ENCODE assay signal across 1 cellular context in genomic region chr12:131619106-131619642, GRCh38.
TF ChIP-seq lines count a peak whose summit lies in the region.

No MANE protein-coding gene starts in this region.

TF ChIP-seq in HEK293, 187 proteins besides CTCF, POLR2A, EP300 and RAD21 (continued from another document):
- TF ChIP-seq, protein P1, sequence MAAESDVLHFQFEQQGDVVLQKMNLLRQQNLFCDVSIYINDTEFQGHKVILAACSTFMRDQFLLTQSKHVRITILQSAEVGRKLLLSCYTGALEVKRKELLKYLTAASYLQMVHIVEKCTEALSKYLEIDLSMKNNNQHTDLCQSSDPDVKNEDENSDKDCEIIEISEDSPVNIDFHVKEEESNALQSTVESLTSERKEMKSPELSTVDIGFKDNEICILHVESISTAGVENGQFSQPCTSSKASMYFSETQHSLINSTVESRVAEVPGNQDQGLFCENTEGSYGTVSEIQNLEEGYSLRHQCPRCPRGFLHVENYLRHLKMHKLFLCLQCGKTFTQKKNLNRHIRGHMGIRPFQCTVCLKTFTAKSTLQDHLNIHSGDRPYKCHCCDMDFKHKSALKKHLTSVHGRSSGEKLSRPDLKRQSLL (tag by site-specific recombination; IDR thresholded peaks at IDR 0.05) = no peak
- TF ChIP-seq ZBTB20 (tag by site-specific recombination; IDR thresholded peaks at IDR 0.05) (no peak), ZNF530 (tag by site-specific recombination; IDR thresholded peaks at IDR 0.05; ENCODE audit: low read depth) (no peak), ZNF223 (tag by site-specific recombination; IDR thresholded peaks at IDR 0.05) (no peak), ZSCAN18 (tag by site-specific recombination; IDR thresholded peaks at IDR 0.05) (no peak), ZNF184 (tag by site-specific recombination; IDR thresholded peaks at IDR 0.05) (no peak), SCRT1 (tag by site-specific recombination; IDR thresholded peaks at IDR 0.05; ENCODE audit: borderline replicate concordance) (peak; percentile 65; the same call in 1 of the 2 replicates), SCRT2 (tag by site-specific recombination; IDR thresholded peaks at IDR 0.05) (peak; percentile 91)
- TF ChIP-seq, protein P2, sequence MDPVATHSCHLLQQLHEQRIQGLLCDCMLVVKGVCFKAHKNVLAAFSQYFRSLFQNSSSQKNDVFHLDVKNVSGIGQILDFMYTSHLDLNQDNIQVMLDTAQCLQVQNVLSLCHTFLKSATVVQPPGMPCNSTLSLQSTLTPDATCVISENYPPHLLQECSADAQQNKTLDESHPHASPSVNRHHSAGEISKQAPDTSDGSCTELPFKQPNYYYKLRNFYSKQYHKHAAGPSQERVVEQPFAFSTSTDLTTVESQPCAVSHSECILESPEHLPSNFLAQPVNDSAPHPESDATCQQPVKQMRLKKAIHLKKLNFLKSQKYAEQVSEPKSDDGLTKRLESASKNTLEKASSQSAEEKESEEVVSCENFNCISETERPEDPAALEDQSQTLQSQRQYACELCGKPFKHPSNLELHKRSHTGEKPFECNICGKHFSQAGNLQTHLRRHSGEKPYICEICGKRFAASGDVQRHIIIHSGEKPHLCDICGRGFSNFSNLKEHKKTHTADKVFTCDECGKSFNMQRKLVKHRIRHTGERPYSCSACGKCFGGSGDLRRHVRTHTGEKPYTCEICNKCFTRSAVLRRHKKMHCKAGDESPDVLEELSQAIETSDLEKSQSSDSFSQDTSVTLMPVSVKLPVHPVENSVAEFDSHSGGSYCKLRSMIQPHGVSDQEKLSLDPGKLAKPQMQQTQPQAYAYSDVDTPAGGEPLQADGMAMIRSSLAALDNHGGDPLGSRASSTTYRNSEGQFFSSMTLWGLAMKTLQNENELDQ (tag by site-specific recombination; IDR thresholded peaks at IDR 0.05; ENCODE audit: low read depth) = no peak
